In the genomic region with DNA sequence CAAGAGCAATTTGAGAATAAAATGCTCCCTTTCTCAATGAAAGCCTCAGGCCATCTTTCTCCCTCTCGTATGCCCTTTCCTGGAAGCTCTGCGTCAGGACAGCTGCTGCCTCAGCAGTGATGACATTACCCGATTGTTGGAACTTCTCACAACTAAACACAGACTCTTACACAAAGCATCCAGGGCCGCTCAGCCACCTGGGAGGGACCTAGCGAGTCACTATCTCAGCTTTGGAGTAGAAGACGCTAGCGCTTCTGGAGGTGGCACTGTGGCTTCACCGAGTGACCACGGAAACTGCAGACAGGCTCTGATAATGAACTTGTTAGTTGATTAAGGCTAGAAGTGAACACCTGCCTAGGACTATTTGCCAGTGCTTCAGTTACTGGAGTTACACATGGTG, we compare ENCODE assay signal across 25 cellular contexts.
A peak's percentile ranks its signal among the peaks of the same experiment; 100 is the strongest.
DNase-seq lines count a peak whose midpoint lies in the region; ATAC-seq, FAIRE-seq and TF ChIP-seq lines count a peak whose summit lies in the region.
"Had no signal": no experiment of that assay in that cellular context is flagged by ENCODE, and none has a peak within 500 bp of the region (broad histone marks: within the 10 kb centered on the region; RNA-seq: fewer than 3 reads in every experiment).

No MANE protein-coding gene starts in this region.

- no peak for TF ChIP-seq RAD21 in H1 (IDR thresholded peaks at IDR 0.05 in 1 of 2, conservative IDR thresholded peaks at IDR 0.05 in 1 of 2; ENCODE audit: low read depth in 2 of 2, low read length in 2 of 2)

- no peak overlapping the region for H3K23ac ChIP-seq in H1 (ENCODE audit: insufficient read length)

- no peak overlapping the region for H2BK15ac ChIP-seq in H1 (ENCODE audit: low read length)

- H3K9ac ChIP-seq in H1 (replicated peaks in 1 of 4; ENCODE audit: extremely low read depth in 1 of 4, low read depth in 3 of 4, low read length in 3 of 4): no peak overlapping the region
- H3K9ac ChIP-seq: SK-N-SH had no signal

- 0 out of 2 replicates have a peak overlapping the region, but pooled peaks have one; percentile 9 for H2BK12ac ChIP-seq in H1 (ENCODE audit: low read depth, low read length)

- TF ChIP-seq POLR2A in H1 (IDR thresholded peaks at IDR 0.05; ENCODE audit: control extremely low read depth in 1 of 2, low read depth in 2 of 2, low read length in 2 of 2) (no peak), spleen (IDR thresholded peaks at IDR 0.05) (no peak), H54 (IDR thresholded peaks at IDR 0.05; ENCODE audit: low read depth, low read length) (no peak)

- TF ChIP-seq CTCF in H1 (IDR thresholded peaks at IDR 0.05; ENCODE audit: control extremely low read depth in 1 of 3, insufficient read depth in 1 of 3, low read depth in 1 of 3, low read length in 3 of 3) (no peak), spleen (IDR thresholded peaks at IDR 0.05 in 8 of 11, conservative IDR thresholded peaks at IDR 0.05 in 3 of 11) (no peak)

- no peak overlapping the region for H3K4ac ChIP-seq in H1 (replicated peaks; ENCODE audit: insufficient read length, low read depth, low read length)

- no peak overlapping the region for H3K56ac ChIP-seq in H1 (replicated peaks; ENCODE audit: insufficient read length, low read depth, low read length)

- no peak overlapping the region for H3K14ac ChIP-seq in H1 (ENCODE audit: insufficient read length)

- no peak overlapping the region for H2BK5ac ChIP-seq in H1 (ENCODE audit: low read depth, low read length)

- no peak overlapping the region for H4K91ac ChIP-seq in H1 (replicated peaks; ENCODE audit: insufficient read length, low read length)

- H2AK5ac ChIP-seq in H1 (ENCODE audit: low read depth, low read length): no peak overlapping the region

- no peak overlapping the region for H2BK20ac ChIP-seq in H1 (ENCODE audit: low read length)

- H3K18ac ChIP-seq in H1 (ENCODE audit: extremely low read depth, low read length): no peak overlapping the region

- 70% methylated on average over 8 of the region's 9 CpGs; no CpG with 5 or more reads in 1 of the 2 experiments for WGBS in H1 (ENCODE audit: extremely low coverage in 1 of 2, insufficient coverage in 1 of 2, insufficient read length in 1 of 2, insufficient replicate concordance in 2 of 2, low coverage in 1 of 2, low lambda C conversion rate in 2 of 2, missing lambda C conversion rate in 1 of 2), 2 experiments
- WGBS in spleen, 5 donors: 68 to 80% (median 75%) methylated on average over 9 of the region's 9 CpGs

- no peaks in the 10 kb centered on the region for H3K79me2 ChIP-seq in H1 (ENCODE audit: control insufficient read depth in 1 of 2, insufficient read depth in 2 of 2, low read length in 2 of 2)

- H3K27ac ChIP-seq in H1 (ENCODE audit: low read depth, low read length): no peak overlapping the region
- H3K27ac ChIP-seq in spleen: no peak overlapping the region
- H3K27ac ChIP-seq: heart right ventricle, psoas muscle, sigmoid colon, tibial artery had no signal

- H3K27me3 ChIP-seq in H1 (replicated peaks in 1 of 4; ENCODE audit: control insufficient read depth in 3 of 4, extremely low read depth in 1 of 4, insufficient read depth in 3 of 4, low read length in 3 of 4) (no peaks in the 10 kb centered on the region; a peak in 1 of 7 replicates), spleen (replicated peaks in 1 of 7) (peaks cover 0 to 11% (median 0%) of the 10 kb centered on the region in 7 donors)

- H4K8ac ChIP-seq in H1 (ENCODE audit: extremely low read depth, insufficient read depth, low read length): no peak overlapping the region

- H2BK120ac ChIP-seq in H1 (replicated peaks; ENCODE audit: low read depth, low read length): no peak overlapping the region

- H3K9me3 ChIP-seq in H1 (ENCODE audit: insufficient read depth in 2 of 2, low read depth in 1 of 2, low read length in 1 of 2): no peaks in the 10 kb centered on the region
- no peaks in the 10 kb centered on the region for H3K9me3 ChIP-seq in spleen
- H3K9me3 ChIP-seq: heart right ventricle, psoas muscle, sigmoid colon, SK-N-SH, tibial artery had no signal

- CTCF ChIA-PET in H1 (lab: Charles Lee; ENCODE audit: partially characterized antibody): interaction anchor here (0.8 kb wide), 1 partner anchor 12 kb away, joined by 5 read pairs; no protein-coding TSS in a partner anchor

- intact Hi-C loops in spleen (cut with DNase I; ENCODE audit: low total_unique reads): no loop called here

- DNase-seq in NCI-H510A treated with DMSO at 0.1 percent for 48 hours (lab: John Stamatoyannopoulos, UW): peak; percentile 50
- DNase-seq in NCI-H510A (lab: John Stamatoyannopoulos, UW): no peak
- DNase-seq in NCI-H146 (lab: John Stamatoyannopoulos, UW): peak; percentile 18
- DNase-seq in H1 (ENCODE audit: low read depth in 1 of 2, low spot score in 2 of 2): no peak
- peak; percentile 41 for DNase-seq in spleen
- DNase-seq in UCSD-AML1 (lab: John Stamatoyannopoulos, UW; ENCODE audit: unreplicated experiment): no peak
- DNase-seq in H54 (ENCODE audit: insufficient read length, low spot score): no peak
- DNase-seq: activated naive CD4-positive, alpha-beta T cell treated with Interleukin-2 at 50 U/mL for 16 hours; activated T-cell treated with anti-CD3 and anti-CD28 coated beads, Interleukin-2, amount 50 U/mL, for 48 hours; central memory CD4-positive, alpha-beta T cell; GOT3; heart right ventricle; kidney; NCI-H187; NCI-H446; NK-92 treated with Interleukin-12 subunit alpha and Interleukin-12 subunit beta, amount 100 ng/mL, for 24 hours; psoas muscle; SK-N-SH; stimulated activated CD4-positive, alpha-beta T cell treated with anti-CD3 and anti-CD28 coated beads, Interleukin-4, amount 100 ng/mL, for 24 hours; tibial artery had no signal

- no peak overlapping the region for H4K5ac ChIP-seq in H1 (ENCODE audit: insufficient read length, low read depth, low read length)

- H3K4me1 ChIP-seq in H1 (replicated peaks in 1 of 4; ENCODE audit: control insufficient read depth in 3 of 4, insufficient read depth in 4 of 4, low read length in 3 of 4) (no peaks in the 10 kb centered on the region), spleen (no peaks in the 10 kb centered on the region)
- H3K4me1 ChIP-seq: heart right ventricle, psoas muscle, sigmoid colon, tibial artery had no signal

- no peaks in the 10 kb centered on the region for H3K23me2 ChIP-seq in H1 (ENCODE audit: low read depth, low read length)

- no peak for TF ChIP-seq EP300 in H1 (IDR thresholded peaks at IDR 0.05; ENCODE audit: borderline replicate concordance in 1 of 2, low read depth in 2 of 2, low read length in 2 of 2)

- no peak for ATAC-seq in HG03520 (IDR thresholded peaks at IDR 0.05; ENCODE audit: unreplicated experiment)
- ATAC-seq: CD8-positive, alpha-beta T cell; heart right ventricle; psoas muscle had no signal

- POLR2A ChIA-PET in H1 (lab: Charles Lee; ENCODE audit: partially characterized antibody): no interaction called here

- no peak for FAIRE-seq in H1 (lab: Jason Lieb, UNC)
- FAIRE-seq in H54 (lab: Jason Lieb, UNC): no peak
- FAIRE-seq: frontal cortex, GM12891, kidney had no signal

- no peaks in the 10 kb centered on the region for H3K36me3 ChIP-seq in H1 (ENCODE audit: control insufficient read depth in 2 of 4, insufficient read depth in 4 of 4, low read length in 3 of 4)
- no peaks in the 10 kb centered on the region for H3K36me3 ChIP-seq in spleen
- H3K36me3 ChIP-seq: heart right ventricle, sigmoid colon, tibial artery had no signal

- no peaks in the 10 kb centered on the region for H4K20me1 ChIP-seq in H1 (replicated peaks in 1 of 2; ENCODE audit: control insufficient read depth in 1 of 2, insufficient read depth in 2 of 2, low read length in 2 of 2)

- no peak overlapping the region for H3K4me2 ChIP-seq in H1 (ENCODE audit: insufficient read depth in 1 of 2, low read depth in 2 of 2, low read length in 2 of 2)
- H3K4me2 ChIP-seq: SK-N-SH had no signal

- H3K79me1 ChIP-seq in H1 (ENCODE audit: low read depth, low read length): no peaks in the 10 kb centered on the region

- no peak overlapping the region for H2AFZ ChIP-seq in H1 (ENCODE audit: low read length)

- no peak overlapping the region for H3K4me3 ChIP-seq in H1 (ENCODE audit: extremely low read depth in 1 of 4, insufficient read depth in 2 of 4, low read depth in 3 of 4, low read length in 4 of 4)
- H3K4me3 ChIP-seq in spleen: no peak overlapping the region
- H3K4me3 ChIP-seq: heart right ventricle, psoas muscle, sigmoid colon, tibial artery had no signal

TF ChIP-seq in H1, 55 proteins besides CTCF, POLR2A, EP300 and RAD21:
- TF ChIP-seq RXRA (IDR thresholded peaks at IDR 0.05; ENCODE audit: insufficient read depth, low read depth, low read length): no peak
- no peak for TF ChIP-seq ASH2L (IDR thresholded peaks at IDR 0.05; ENCODE audit: low read length)

Comparison
In these comparisons a context has a peak if more than half of its experiments do, and no peak if none do; other contexts are left out.
1. DNase-seq: peak in NCI-H510A treated with DMSO at 0.1 percent for 48 hours (single experiment), NCI-H146 (single experiment) and spleen (single experiment); none in NCI-H510A (single experiment), H1 (0 of 2), UCSD-AML1 (single experiment) and H54 (single experiment).